8 cellular contexts compared by ENCODE assay signal in the genomic region with DNA sequence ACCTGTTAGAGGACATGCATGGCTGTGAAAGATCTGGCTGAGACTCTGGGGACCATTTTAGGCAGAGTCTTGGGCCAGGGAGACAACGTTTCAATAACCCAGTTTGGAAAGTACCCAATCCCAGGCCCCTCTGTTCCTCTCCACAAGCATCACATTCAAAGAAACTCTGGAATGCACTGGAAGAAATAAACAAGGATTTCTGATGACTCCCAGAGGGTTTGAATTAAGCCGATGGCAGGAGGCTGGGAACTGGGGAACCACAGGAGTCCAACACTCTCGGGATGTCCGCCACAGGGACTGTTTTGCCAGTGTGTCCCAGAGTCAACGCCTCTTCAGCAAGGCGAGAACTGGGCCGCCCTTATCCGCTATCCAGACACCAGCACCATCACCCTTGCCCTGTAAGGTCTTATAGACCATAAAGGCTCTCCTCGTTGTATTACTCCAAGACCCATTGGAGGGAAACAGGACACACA. TPM values are rescaled to one million over a fixed set of nuclear protein-coding genes. Genes with fewer than 3 reads are reported as not detected.
DNase-seq lines count a peak whose midpoint lies in the region; ATAC-seq and TF ChIP-seq lines count a peak whose summit lies in the region.

No MANE protein-coding gene starts in this region.

- DNase-seq in chondrocyte (ENCODE audit: low spot score) (no peak), kidney tubule cell (ENCODE audit: low spot score) (peak; percentile 14), DMS79 (lab: John Stamatoyannopoulos, UW) (no peak), NCI-H2196 treated with DMSO at 0.1 percent for 48 hours (lab: John Stamatoyannopoulos, UW; ENCODE audit: unreplicated experiment) (no peak)

- H3K4me1 ChIP-seq in HUES48 (ENCODE audit: control insufficient read depth, insufficient read depth, low read length) (peaks cover 16% of the 10 kb centered on the region; the same call in 1 of the 2 replicates), stomach smooth muscle (ENCODE audit: control insufficient read depth, insufficient read depth, low read length) (peaks cover 66% of the 10 kb centered on the region)

- peaks cover 11% of the 10 kb centered on the region for H3K36me3 Mint-ChIP-seq in chondrocyte (ENCODE audit: low read depth)

- H3K27me3 Mint-ChIP-seq in chondrocyte (ENCODE audit: low read depth) = no peaks in the 10 kb centered on the region

- H3K9me3 ChIP-seq in HUES48 (ENCODE audit: control insufficient read depth, insufficient read depth, low read length) (no peaks in the 10 kb centered on the region), stomach smooth muscle (ENCODE audit: control insufficient read depth in 2 of 2, low read length in 2 of 2) (no peaks in the 10 kb centered on the region)

- ATAC-seq in HG02885 (IDR thresholded peaks at IDR 0.05; ENCODE audit: poor library complexity, unreplicated experiment) = no peak
- ATAC-seq in HG02588 (IDR thresholded peaks at IDR 0.05; ENCODE audit: unreplicated experiment) = no peak

- H3K36me3 ChIP-seq in HUES48 (ENCODE audit: control insufficient read depth, insufficient read depth, low read length) = no peaks in the 10 kb centered on the region
- peaks cover 15 to 17% of the 10 kb centered on the region in 2 donors for H3K36me3 ChIP-seq in stomach smooth muscle (ENCODE audit: control insufficient read depth in 2 of 2, insufficient read depth in 2 of 2, low read length in 2 of 2)

- H3K27me3 ChIP-seq in HUES48 (ENCODE audit: control insufficient read depth, insufficient read depth, low read length) (peaks cover 86% of the 10 kb centered on the region), stomach smooth muscle (ENCODE audit: control insufficient read depth in 1 of 2, insufficient read depth in 2 of 2, low read length in 2 of 2) (no peaks in the 10 kb centered on the region)

- peak overlapping the region; percentile 72 for H3K4me3 ChIP-seq in HUES48 (ENCODE audit: low read depth, low read length)
- peak overlapping the region; percentile 98 for H3K4me3 ChIP-seq in stomach smooth muscle (ENCODE audit: low read length in 2 of 2)

- peaks cover 42% of the 10 kb centered on the region for H3K4me1 Mint-ChIP-seq in chondrocyte (ENCODE audit: low read depth)

- TF ChIP-seq CTCF in chondrocyte (IDR thresholded peaks at IDR 0.05) = no peak

- no peak overlapping the region for H3K9ac ChIP-seq in HUES48 (ENCODE audit: low read depth, low read length)
- H3K9ac ChIP-seq in stomach smooth muscle (ENCODE audit: low read length in 2 of 2) = peak overlapping the region; percentile 59 to 92

- H3K9me3 Mint-ChIP-seq in chondrocyte (ENCODE audit: low read depth) = no peaks in the 10 kb centered on the region

- H3K27ac Mint-ChIP-seq in chondrocyte (ENCODE audit: unreplicated experiment) = peak overlapping the region; percentile 98

- H3K27ac ChIP-seq in HUES48 (ENCODE audit: low read depth, low read length) = no peak overlapping the region
- H3K27ac ChIP-seq in stomach smooth muscle (ENCODE audit: low read length) = peak overlapping the region; percentile 97

- peak overlapping the region; percentile 92 for H3K4me3 Mint-ChIP-seq in chondrocyte (ENCODE audit: unreplicated experiment)

RNA-seq across cellular contexts. Expression of a gene that starts 3.3 kb away (rescaled TPM):
- total RNA-seq in chondrocyte = 98.3 to 152 TPM (median 147 TPM) in 3 replicates
